ENCODE assay signal across 14 cellular contexts in the genomic region with DNA sequence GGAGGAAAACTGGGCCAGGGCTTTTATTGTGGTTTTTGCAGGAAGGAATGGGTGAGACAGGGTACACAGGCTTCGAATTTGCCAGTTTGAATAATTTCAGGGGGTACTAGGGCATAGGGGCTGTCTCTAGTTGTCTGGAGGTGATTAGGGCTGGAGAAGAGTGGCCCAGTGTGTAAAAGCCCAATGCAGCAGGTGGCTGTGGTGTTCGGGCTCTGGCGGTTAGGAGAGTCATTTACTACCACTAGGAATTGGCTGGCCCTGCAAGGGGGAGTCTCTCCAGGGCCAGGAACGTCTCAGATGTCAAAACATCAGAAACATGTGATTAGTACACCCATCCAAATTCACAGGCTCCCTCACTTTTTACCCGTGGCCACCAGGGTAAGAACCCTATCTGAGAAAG.
"Had no signal": no experiment of that assay in that cellular context is flagged by ENCODE, and none has a peak within 500 bp of the region (broad histone marks: within the 10 kb centered on the region; RNA-seq: fewer than 3 reads in every experiment).

No MANE protein-coding gene starts in this region.

- H3K27ac ChIP-seq: breast epithelium, dorsolateral prefrontal cortex, left lung, ovary, WERI-Rb-1 had no signal

- H3K4me1 ChIP-seq: breast epithelium, left lung had no signal

- FAIRE-seq: endometrium, islet of Langerhans, small intestine had no signal

- H3K9me3 ChIP-seq: breast epithelium, left lung, ovary had no signal

- H3K9me3 Mint-ChIP-seq: activated CD8-positive, alpha-beta T cell treated with anti-CD3 and anti-CD28 coated beads for 36 hours had no signal

- H3K4me3 ChIP-seq: breast epithelium, dorsolateral prefrontal cortex, left lung, ovary had no signal

- H3K27me3 ChIP-seq: breast epithelium, dorsolateral prefrontal cortex, ovary had no signal

- DNase-seq: activated CD4-positive, alpha-beta T cell treated with anti-CD3 and anti-CD28 coated beads for 4 hours; activated CD8-positive, alpha-beta memory T cell treated with anti-CD3 and anti-CD28 coated beads, Interleukin-2, amount 50 U/mL, for 48 hours; activated CD8-positive, alpha-beta T cell treated with anti-CD3 and anti-CD28 coated beads for 36 hours; aorta; dorsolateral prefrontal cortex; left lung; mesendoderm; ovary; small intestine; WERI-Rb-1 had no signal

- H3K36me3 ChIP-seq: breast epithelium, left lung, ovary, WERI-Rb-1 had no signal

- H3K27ac Mint-ChIP-seq: activated CD8-positive, alpha-beta T cell treated with anti-CD3 and anti-CD28 coated beads for 36 hours had no signal

- H3K4me3 Mint-ChIP-seq: activated CD8-positive, alpha-beta T cell treated with anti-CD3 and anti-CD28 coated beads for 36 hours had no signal

- ATAC-seq: activated CD8-positive, alpha-beta T cell treated with anti-CD3 and anti-CD28 coated beads for 36 hours; esophagus mucosa; left lung had no signal
